ENCODE assay signal across 26 cellular contexts in genomic region chr11:19602406-19602805, GRCh38.
"Had no signal": no experiment of that assay in that cellular context is flagged by ENCODE, and none has a peak within 500 bp of the region (broad histone marks: within the 10 kb centered on the region; RNA-seq: fewer than 3 reads in every experiment).

No MANE protein-coding gene starts in this region.

- H3K27ac Mint-ChIP-seq: activated CD8-positive, alpha-beta T cell treated with anti-CD3 and anti-CD28 coated beads, Interleukin-2, amount 10 ng/mL, durations not matched to agents 7 days and 5 days; activated naive CD4-positive, alpha-beta T cell treated with anti-CD3 and anti-CD28 coated beads, Interleukin-2, amount 50 U/mL, for 24 hours; activated T-helper 1 cell treated with anti-CD3 and anti-CD28 coated beads, Interleukin-12 subunit alpha, Interleukin-12 subunit beta, Interleukin-2, Interleukin-4 antibody, amounts not matched to agents 30 ng/mL and 10 ng/mL and 1 ng/mL, durations not matched to agents 14 hours and 24 hours and 36 hours; T-helper 2 cell treated with Interferon-gamma antibody and Interleukin-4, amounts not matched to agents 5 μg/mL and 100 μg/mL, for 36 hours; WTC11 had no signal

- H3K4me1 Mint-ChIP-seq: activated naive CD4-positive, alpha-beta T cell treated with anti-CD3 and anti-CD28 coated beads, Interleukin-2, amount 50 U/mL, for 24 hours had no signal

- H3K4me1 ChIP-seq: body of pancreas, Peyer's patch had no signal

- ATAC-seq: activated CD8-positive, alpha-beta T cell treated with anti-CD3 and anti-CD28 coated beads, Interleukin-2, amount 10 ng/mL, durations not matched to agents 7 days and 5 days; body of pancreas; SK-N-SH treated with all-trans-retinoic acid at 6 μM for 48 hours; WTC11 had no signal

- H3K27ac ChIP-seq: body of pancreas, Peyer's patch, RWPE1, SJSA1 had no signal

- H3K4me3 Mint-ChIP-seq: activated CD8-positive, alpha-beta T cell treated with anti-CD3 and anti-CD28 coated beads, Interleukin-2, amount 10 ng/mL, durations not matched to agents 7 days and 5 days; activated naive CD4-positive, alpha-beta T cell treated with anti-CD3 and anti-CD28 coated beads, Interleukin-2, amount 50 U/mL, for 24 hours; activated T-helper 1 cell treated with anti-CD3 and anti-CD28 coated beads, Interleukin-12 subunit alpha, Interleukin-12 subunit beta, Interleukin-2, Interleukin-4 antibody, amounts not matched to agents 30 ng/mL and 10 ng/mL and 1 ng/mL, durations not matched to agents 14 hours and 24 hours and 36 hours; T-helper 2 cell treated with Interferon-gamma antibody and Interleukin-4, amounts not matched to agents 5 μg/mL and 100 μg/mL, for 36 hours; WTC11 had no signal

- H3K9me3 ChIP-seq: body of pancreas, Peyer's patch, SJSA1 had no signal

- H3K36me3 ChIP-seq: Peyer's patch, SJSA1 had no signal

- H3K4me3 ChIP-seq: body of pancreas, Peyer's patch, SJSA1 had no signal

- H3K9me3 Mint-ChIP-seq: activated naive CD4-positive, alpha-beta T cell treated with anti-CD3 and anti-CD28 coated beads, Interleukin-2, amount 50 U/mL, for 24 hours; activated T-helper 1 cell treated with anti-CD3 and anti-CD28 coated beads, Interleukin-12 subunit alpha, Interleukin-12 subunit beta, Interleukin-2, Interleukin-4 antibody, amounts not matched to agents 30 ng/mL and 10 ng/mL and 1 ng/mL, durations not matched to agents 14 hours and 24 hours and 36 hours; T-helper 2 cell treated with Interferon-gamma antibody and Interleukin-4, amounts not matched to agents 5 μg/mL and 100 μg/mL, for 36 hours had no signal

- DNase-seq: activated CD4-positive, alpha-beta T cell treated with anti-CD3 and anti-CD28 coated beads for 48 hours; activated CD4-positive, alpha-beta T cell treated with anti-CD3 and anti-CD28 coated beads, Interleukin-2, amount 50 U/mL, for 4 hours; activated CD4-positive, CD25-positive, alpha-beta regulatory T cell treated with anti-CD3 and anti-CD28 coated beads, Interleukin-2, amount 50 U/mL, for 72 hours; activated CD8-positive, alpha-beta memory T cell treated with anti-CD3 and anti-CD28 coated beads, Interleukin-2, amount 50 U/mL, for 48 hours; activated CD8-positive, alpha-beta T cell treated with anti-CD3 and anti-CD28 coated beads, Interleukin-2, amount 10 ng/mL, durations not matched to agents 7 days and 5 days; activated effector memory CD4-positive, alpha-beta T cell treated with Interleukin-2 at 50 U/mL for 16 hours; activated naive CD4-positive, alpha-beta T cell; activated T-cell treated with anti-CD3 and anti-CD28 coated beads, Interleukin-2, amount 50 U/mL, for 1 hour; aorta; body of pancreas; Karpas-422; NCI-H1105 treated with DMSO at 0.1 percent for 48 hours; NCI-H1436 treated with DMSO at 0.1 percent for 48 hours; NCI-H187; NCI-H2081; NCI-H524; Peyer's patch; SHP77; SW 1271 had no signal

- H3K27me3 ChIP-seq: body of pancreas, Peyer's patch, SJSA1 had no signal

- H3K36me3 Mint-ChIP-seq: activated naive CD4-positive, alpha-beta T cell treated with anti-CD3 and anti-CD28 coated beads, Interleukin-2, amount 50 U/mL, for 24 hours had no signal
